ENCODE assay signal across 13 cellular contexts in the genomic region with DNA sequence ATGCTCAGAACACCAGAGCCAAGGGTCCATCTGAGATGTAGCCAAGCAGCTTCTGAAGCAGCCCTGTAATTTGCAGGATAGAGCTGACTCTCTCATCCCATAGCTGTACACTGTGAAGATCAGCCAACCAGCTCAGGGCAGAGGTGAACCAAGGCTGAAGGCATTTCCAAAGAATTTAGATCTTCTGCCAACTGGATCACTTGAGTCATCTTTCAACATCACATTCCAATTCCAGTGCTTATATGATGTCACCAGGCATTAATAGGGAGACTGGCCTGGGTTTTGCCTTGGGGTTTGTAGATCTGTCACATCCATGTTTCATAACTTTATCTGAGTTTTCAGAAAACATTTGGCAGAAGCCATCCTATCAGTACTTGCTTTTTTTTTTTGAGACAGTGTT.
A peak's percentile ranks its signal among the peaks of the same experiment; 100 is the strongest.
DNase-seq lines count a peak whose midpoint lies in the region; ATAC-seq and TF ChIP-seq lines count a peak whose summit lies in the region.
"Had no signal": no experiment of that assay in that cellular context is flagged by ENCODE, and none has a peak within 500 bp of the region (broad histone marks: within the 10 kb centered on the region; RNA-seq: fewer than 3 reads in every experiment).

No MANE protein-coding gene starts in this region.

- H3K9me2 ChIP-seq in SK-N-SH, result no peaks in the 10 kb centered on the region

- H2AK5ac ChIP-seq in trophoblast cell (ENCODE audit: low read length), result no peak overlapping the region

- no peak overlapping the region for H3K4ac ChIP-seq in trophoblast cell (ENCODE audit: low read depth, low read length)

- TF ChIP-seq CTCF in SK-N-SH (IDR thresholded peaks at IDR 0.05), result no peak

- H2BK5ac ChIP-seq in trophoblast cell (ENCODE audit: low read depth, low read length, poor library complexity), result no peak overlapping the region

- no peak overlapping the region for H3K9ac ChIP-seq in SK-N-SH
- H3K9ac ChIP-seq in trophoblast cell (ENCODE audit: low read length), result no peak overlapping the region

- DNase-seq in ELR (ENCODE audit: low read depth) (peak; percentile 93), SK-N-SH (no peak), fibroblast of the conjunctiva (ENCODE audit: low read depth) (peak; percentile 91), trophoblast cell (peak; percentile 51 to 73), NCI-H187 (lab: John Stamatoyannopoulos, UW) (no peak), NCI-H2227 treated with DMSO at 0.1 percent for 48 hours (lab: John Stamatoyannopoulos, UW) (no peak)
- DNase-seq: activated naive CD4-positive, alpha-beta T cell treated with Interleukin-2 at 50 U/mL for 16 hours; endodermal cell; midbrain; stimulated activated CD4-positive, alpha-beta T cell treated with anti-CD3 and anti-CD28 coated beads, Interleukin-4, amount 100 ng/mL, for 1 hour had no signal

- H3K18ac ChIP-seq in trophoblast cell (ENCODE audit: low read length), result no peak overlapping the region

- H3K4me1 ChIP-seq in SK-N-SH (ENCODE audit: control insufficient read depth in 1 of 2, insufficient read depth in 2 of 2, low read depth in 1 of 2, low read length in 1 of 2), result no peaks in the 10 kb centered on the region
- no peaks in the 10 kb centered on the region for H3K4me1 ChIP-seq in trophoblast cell (ENCODE audit: control insufficient read depth in 1 of 2, insufficient read depth in 2 of 2, low read length in 2 of 2)

- TF ChIP-seq EP300 in SK-N-SH (IDR thresholded peaks at IDR 0.05; ENCODE audit: borderline replicate concordance in 1 of 2, low read depth in 1 of 2, low read length in 1 of 2), result no peak

- no peaks in the 10 kb centered on the region for H3F3A ChIP-seq in SK-N-SH (replicated peaks; ENCODE audit: insufficient read depth)

- no peak overlapping the region for H3K23ac ChIP-seq in trophoblast cell (ENCODE audit: low read length)

- no peak overlapping the region for H3K4me3 ChIP-seq in SK-N-SH (ENCODE audit: low read depth in 2 of 2, low read length in 1 of 2)
- H3K4me3 ChIP-seq in trophoblast cell (ENCODE audit: low read depth, low read length), result no peak overlapping the region

- CTCF ChIA-PET in SK-N-SH (lab: Yijun Ruan, JAX), result no interaction called here

- no peak overlapping the region for H3K14ac ChIP-seq in trophoblast cell (ENCODE audit: low read length)

- no peak overlapping the region for H2BK120ac ChIP-seq in trophoblast cell (ENCODE audit: insufficient read depth, low read length, poor library complexity)

- H3K4me2 ChIP-seq in SK-N-SH (no peak overlapping the region), trophoblast cell (ENCODE audit: low read length) (no peak overlapping the region)

- no peaks in the 10 kb centered on the region for H3K36me3 ChIP-seq in SK-N-SH (replicated peaks in 1 of 2; ENCODE audit: control insufficient read depth in 1 of 2, insufficient read depth in 2 of 2, low read length in 1 of 2)
- H3K36me3 ChIP-seq in trophoblast cell (ENCODE audit: control insufficient read depth in 1 of 2, insufficient read depth in 2 of 2, low read length in 2 of 2), result no peaks in the 10 kb centered on the region

- no peaks in the 10 kb centered on the region for H3K9me3 ChIP-seq in SK-N-SH
- H3K9me3 ChIP-seq in trophoblast cell (ENCODE audit: insufficient read depth, low read depth, low read length), result no peaks in the 10 kb centered on the region

- no peaks in the 10 kb centered on the region for H4K20me1 ChIP-seq in SK-N-SH (ENCODE audit: insufficient read depth)

- POLR2A ChIA-PET in SK-N-SH (lab: Yijun Ruan, JAX), result no interaction called here

- H4K8ac ChIP-seq in trophoblast cell (ENCODE audit: low read depth, low read length), result no peak overlapping the region

- H3K27ac ChIP-seq in SK-N-SH (ENCODE audit: low read depth in 2 of 2, low read length in 1 of 2) (no peak overlapping the region), trophoblast cell (ENCODE audit: low read depth, low read length) (no peak overlapping the region)
- H3K27ac ChIP-seq: VCaP had no signal

- ATAC-seq in GM18870 (IDR thresholded peaks at IDR 0.05; ENCODE audit: unreplicated experiment) (no peak), HG02884 (IDR thresholded peaks at IDR 0.05; ENCODE audit: unreplicated experiment) (no peak)

- no peak overlapping the region for H2AFZ ChIP-seq in SK-N-SH (ENCODE audit: low read depth)
- H2AFZ ChIP-seq in trophoblast cell (ENCODE audit: insufficient read depth, low read length, poor library complexity), result no peak overlapping the region

- H3K79me2 ChIP-seq in SK-N-SH (ENCODE audit: insufficient read depth) (no peaks in the 10 kb centered on the region), trophoblast cell (ENCODE audit: control insufficient read depth, insufficient read depth, low read length, poor library complexity) (no peaks in the 10 kb centered on the region)

- no peaks in the 10 kb centered on the region for H3K79me1 ChIP-seq in trophoblast cell (ENCODE audit: low read length)

- no peak overlapping the region for H4K91ac ChIP-seq in trophoblast cell (ENCODE audit: low read depth, low read length)

- TF ChIP-seq RAD21 in SK-N-SH (IDR thresholded peaks at IDR 0.05; ENCODE audit: low read length), result no peak

- H4K12ac ChIP-seq in trophoblast cell (ENCODE audit: low read depth, low read length), result no peak overlapping the region

- H2BK12ac ChIP-seq in trophoblast cell (ENCODE audit: low read length), result no peak overlapping the region

- H3K27me3 ChIP-seq in SK-N-SH (ENCODE audit: insufficient read depth), result no peaks in the 10 kb centered on the region
- H3K27me3 ChIP-seq in trophoblast cell (ENCODE audit: insufficient read depth, low read length), result no peaks in the 10 kb centered on the region

TF ChIP-seq in SK-N-SH, 30 proteins besides CTCF, POLR2A, EP300 and RAD21:
- no peak for TF ChIP-seq SMC3 (IDR thresholded peaks at IDR 0.05; ENCODE audit: low read depth, low read length)
- TF ChIP-seq FOSL2 (IDR thresholded peaks at IDR 0.05; ENCODE audit: borderline replicate concordance, low read depth), result 0 out of 2 replicates have a peak, but pooled peaks have one; percentile 15
- TF ChIP-seq, protein P1, sequence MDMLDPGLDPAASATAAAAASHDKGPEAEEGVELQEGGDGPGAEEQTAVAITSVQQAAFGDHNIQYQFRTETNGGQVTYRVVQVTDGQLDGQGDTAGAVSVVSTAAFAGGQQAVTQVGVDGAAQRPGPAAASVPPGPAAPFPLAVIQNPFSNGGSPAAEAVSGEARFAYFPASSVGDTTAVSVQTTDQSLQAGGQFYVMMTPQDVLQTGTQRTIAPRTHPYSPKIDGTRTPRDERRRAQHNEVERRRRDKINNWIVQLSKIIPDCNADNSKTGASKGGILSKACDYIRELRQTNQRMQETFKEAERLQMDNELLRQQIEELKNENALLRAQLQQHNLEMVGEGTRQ (IDR thresholded peaks at IDR 0.05; ENCODE audit: borderline replicate concordance, low read depth, low read length), result no peak
- no peak for TF ChIP-seq FOXJ3 (CRISPR knock-in tag; IDR thresholded peaks at IDR 0.05)
- TF ChIP-seq NFIC (IDR thresholded peaks at IDR 0.05; ENCODE audit: borderline replicate concordance), result peak; percentile 28; the same call in 1 of the 2 replicates
- TF ChIP-seq GATA2 (CRISPR knock-in tag; IDR thresholded peaks at IDR 0.05), result no peak
- TF ChIP-seq MEF2A (IDR thresholded peaks at IDR 0.05; ENCODE audit: borderline replicate concordance, low read depth), result no peak
- TF ChIP-seq GABPA (IDR thresholded peaks at IDR 0.05; ENCODE audit: low read depth), result no peak

Comparison
In these comparisons a context has a peak if more than half of its experiments do, and no peak if none do; other contexts are left out.
1. DNase-seq: peak in ELR (single experiment), fibroblast of the conjunctiva (single experiment) and trophoblast cell (2 of 2); none in SK-N-SH (single experiment), NCI-H187 (0 of 2) and NCI-H2227 treated with DMSO at 0.1 percent for 48 hours (single experiment).